Comparison of ENCODE assay signal across 1 cellular context in the genomic region with DNA sequence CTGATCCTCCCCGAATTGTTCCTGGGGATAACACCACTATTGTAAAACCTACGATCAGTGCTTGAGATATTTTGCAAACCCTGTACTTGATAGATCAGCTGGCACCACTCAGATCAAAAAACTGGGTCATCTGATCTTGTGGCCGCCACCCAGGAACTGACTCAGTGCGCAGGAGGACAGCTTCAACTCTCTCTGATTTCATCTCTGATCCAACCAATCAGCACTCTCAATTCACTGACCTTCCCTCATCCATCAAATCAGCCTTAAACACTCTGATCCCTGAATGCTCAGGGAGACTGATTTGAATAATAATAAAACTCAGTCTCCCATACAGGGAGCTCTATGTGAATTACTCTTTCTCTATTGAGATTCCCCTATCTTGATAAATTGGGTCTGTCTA.
A peak's percentile ranks its signal among the peaks of the same experiment; 100 is the strongest.
TF ChIP-seq lines count a peak whose summit lies in the region.

No MANE protein-coding gene starts in this region.

TF ChIP-seq in GM23338, 12 proteins besides CTCF, POLR2A, EP300 and RAD21 (continued from another document):
- TF ChIP-seq, protein P1, sequence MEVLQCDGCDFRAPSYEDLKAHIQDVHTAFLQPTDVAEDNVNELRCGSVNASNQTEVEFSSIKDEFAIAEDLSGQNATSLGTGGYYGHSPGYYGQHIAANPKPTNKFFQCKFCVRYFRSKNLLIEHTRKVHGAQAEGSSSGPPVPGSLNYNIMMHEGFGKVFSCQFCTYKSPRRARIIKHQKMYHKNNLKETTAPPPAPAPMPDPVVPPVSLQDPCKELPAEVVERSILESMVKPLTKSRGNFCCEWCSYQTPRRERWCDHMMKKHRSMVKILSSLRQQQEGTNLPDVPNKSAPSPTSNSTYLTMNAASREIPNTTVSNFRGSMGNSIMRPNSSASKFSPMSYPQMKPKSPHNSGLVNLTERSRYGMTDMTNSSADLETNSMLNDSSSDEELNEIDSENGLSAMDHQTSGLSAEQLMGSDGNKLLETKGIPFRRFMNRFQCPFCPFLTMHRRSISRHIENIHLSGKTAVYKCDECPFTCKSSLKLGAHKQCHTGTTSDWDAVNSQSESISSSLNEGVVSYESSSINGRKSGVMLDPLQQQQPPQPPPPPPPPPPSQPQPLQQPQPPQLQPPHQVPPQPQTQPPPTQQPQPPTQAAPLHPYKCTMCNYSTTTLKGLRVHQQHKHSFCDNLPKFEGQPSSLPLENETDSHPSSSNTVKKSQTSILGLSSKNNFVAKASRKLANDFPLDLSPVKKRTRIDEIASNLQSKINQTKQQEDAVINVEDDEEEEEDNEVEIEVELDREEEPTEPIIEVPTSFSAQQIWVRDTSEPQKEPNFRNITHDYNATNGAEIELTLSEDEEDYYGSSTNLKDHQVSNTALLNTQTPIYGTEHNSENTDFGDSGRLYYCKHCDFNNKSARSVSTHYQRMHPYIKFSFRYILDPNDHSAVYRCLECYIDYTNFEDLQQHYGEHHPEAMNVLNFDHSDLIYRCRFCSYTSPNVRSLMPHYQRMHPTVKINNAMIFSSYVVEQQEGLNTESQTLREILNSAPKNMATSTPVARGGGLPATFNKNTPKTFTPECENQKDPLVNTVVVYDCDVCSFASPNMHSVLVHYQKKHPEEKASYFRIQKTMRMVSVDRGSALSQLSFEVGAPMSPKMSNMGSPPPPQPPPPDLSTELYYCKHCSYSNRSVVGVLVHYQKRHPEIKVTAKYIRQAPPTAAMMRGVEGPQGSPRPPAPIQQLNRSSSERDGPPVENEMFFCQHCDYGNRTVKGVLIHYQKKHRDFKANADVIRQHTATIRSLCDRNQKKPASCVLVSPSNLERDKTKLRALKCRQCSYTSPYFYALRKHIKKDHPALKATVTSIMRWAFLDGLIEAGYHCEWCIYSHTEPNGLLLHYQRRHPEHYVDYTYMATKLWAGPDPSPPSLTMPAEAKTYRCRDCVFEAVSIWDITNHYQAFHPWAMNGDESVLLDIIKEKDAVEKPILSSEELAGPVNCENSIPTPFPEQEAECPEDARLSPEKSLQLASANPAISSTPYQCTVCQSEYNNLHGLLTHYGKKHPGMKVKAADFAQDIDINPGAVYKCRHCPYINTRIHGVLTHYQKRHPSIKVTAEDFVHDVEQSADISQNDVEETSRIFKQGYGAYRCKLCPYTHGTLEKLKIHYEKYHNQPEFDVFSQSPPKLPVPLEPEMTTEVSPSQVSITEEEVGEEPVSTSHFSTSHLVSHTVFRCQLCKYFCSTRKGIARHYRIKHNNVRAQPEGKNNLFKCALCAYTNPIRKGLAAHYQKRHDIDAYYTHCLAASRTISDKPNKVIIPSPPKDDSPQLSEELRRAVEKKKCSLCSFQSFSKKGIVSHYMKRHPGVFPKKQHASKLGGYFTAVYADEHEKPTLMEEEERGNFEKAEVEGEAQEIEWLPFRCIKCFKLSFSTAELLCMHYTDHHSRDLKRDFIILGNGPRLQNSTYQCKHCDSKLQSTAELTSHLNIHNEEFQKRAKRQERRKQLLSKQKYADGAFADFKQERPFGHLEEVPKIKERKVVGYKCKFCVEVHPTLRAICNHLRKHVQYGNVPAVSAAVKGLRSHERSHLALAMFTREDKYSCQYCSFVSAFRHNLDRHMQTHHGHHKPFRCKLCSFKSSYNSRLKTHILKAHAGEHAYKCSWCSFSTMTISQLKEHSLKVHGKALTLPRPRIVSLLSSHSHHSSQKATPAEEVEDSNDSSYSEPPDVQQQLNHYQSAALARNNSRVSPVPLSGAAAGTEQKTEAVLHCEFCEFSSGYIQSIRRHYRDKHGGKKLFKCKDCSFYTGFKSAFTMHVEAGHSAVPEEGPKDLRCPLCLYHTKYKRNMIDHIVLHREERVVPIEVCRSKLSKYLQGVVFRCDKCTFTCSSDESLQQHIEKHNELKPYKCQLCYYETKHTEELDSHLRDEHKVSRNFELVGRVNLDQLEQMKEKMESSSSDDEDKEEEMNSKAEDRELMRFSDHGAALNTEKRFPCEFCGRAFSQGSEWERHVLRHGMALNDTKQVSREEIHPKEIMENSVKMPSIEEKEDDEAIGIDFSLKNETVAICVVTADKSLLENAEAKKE (CRISPR knock-in tag; IDR thresholded peaks at IDR 0.05), result no peak
- TF ChIP-seq EZH2phosphoT487 (IDR thresholded peaks at IDR 0.05; ENCODE audit: unreplicated experiment) (no peak), CREB1 (CRISPR knock-in tag; IDR thresholded peaks at IDR 0.05; ENCODE audit: low read depth) (peak; percentile 41; the same call in 1 of the 2 replicates)
- TF ChIP-seq, protein P2, sequence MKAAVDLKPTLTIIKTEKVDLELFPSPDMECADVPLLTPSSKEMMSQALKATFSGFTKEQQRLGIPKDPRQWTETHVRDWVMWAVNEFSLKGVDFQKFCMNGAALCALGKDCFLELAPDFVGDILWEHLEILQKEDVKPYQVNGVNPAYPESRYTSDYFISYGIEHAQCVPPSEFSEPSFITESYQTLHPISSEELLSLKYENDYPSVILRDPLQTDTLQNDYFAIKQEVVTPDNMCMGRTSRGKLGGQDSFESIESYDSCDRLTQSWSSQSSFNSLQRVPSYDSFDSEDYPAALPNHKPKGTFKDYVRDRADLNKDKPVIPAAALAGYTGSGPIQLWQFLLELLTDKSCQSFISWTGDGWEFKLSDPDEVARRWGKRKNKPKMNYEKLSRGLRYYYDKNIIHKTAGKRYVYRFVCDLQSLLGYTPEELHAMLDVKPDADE (IDR thresholded peaks at IDR 0.05), result no peak
